1 cellular context compared by ENCODE assay signal in genomic region chr15:74928771-74929198, GRCh38.
TF ChIP-seq lines count a peak whose summit lies in the region.

No MANE protein-coding gene starts in this region.

TF ChIP-seq in HepG2, 621 proteins besides CTCF, POLR2A, EP300 and RAD21 (continues in another document):
- no peak for TF ChIP-seq BRCA1 (CRISPR knock-in tag; IDR thresholded peaks at IDR 0.05)
- no peak for TF ChIP-seq SUZ12 (IDR thresholded peaks at IDR 0.05; ENCODE audit: low read depth, low read length)
- no peak for TF ChIP-seq ATF7 (IDR thresholded peaks at IDR 0.05)
- no peak for TF ChIP-seq ATF7 (CRISPR knock-in tag; IDR thresholded peaks at IDR 0.05)
- TF ChIP-seq GATAD1 (CRISPR knock-in tag; IDR thresholded peaks at IDR 0.05), result no peak
- TF ChIP-seq CEBPB (IDR thresholded peaks at IDR 0.05; ENCODE audit: borderline replicate concordance, low read depth, low read length), result peak; percentile 46; the same call in 1 of the 2 replicates
- TF ChIP-seq ZMYM4 (CRISPR knock-in tag; IDR thresholded peaks at IDR 0.05), result no peak
- no peak for TF ChIP-seq ZNF292 (CRISPR knock-in tag; IDR thresholded peaks at IDR 0.05; ENCODE audit: borderline replicate concordance, low read depth)
- no peak for TF ChIP-seq PATZ1 (CRISPR knock-in tag; IDR thresholded peaks at IDR 0.05)
- peak; percentile 31; the same call in 1 of the 2 replicates for TF ChIP-seq CREM (IDR thresholded peaks at IDR 0.05)
- no peak for TF ChIP-seq CREM (CRISPR knock-in tag; IDR thresholded peaks at IDR 0.05)
- TF ChIP-seq ZNF878 (CRISPR knock-in tag; IDR thresholded peaks at IDR 0.05), result no peak
- TF ChIP-seq YEATS4 (CRISPR knock-in tag; IDR thresholded peaks at IDR 0.05; ENCODE audit: borderline replicate concordance), result no peak
- no peak for TF ChIP-seq ZNF652 (CRISPR knock-in tag; IDR thresholded peaks at IDR 0.05; ENCODE audit: borderline replicate concordance, low read depth)
- TF ChIP-seq YEATS2 (CRISPR knock-in tag; IDR thresholded peaks at IDR 0.05; ENCODE audit: borderline replicate concordance), result no peak
- no peak for TF ChIP-seq ZNF569 (CRISPR knock-in tag; IDR thresholded peaks at IDR 0.05; ENCODE audit: borderline replicate concordance)
- TF ChIP-seq ISX (CRISPR knock-in tag; conservative IDR thresholded peaks at IDR 0.05), result no peak
- no peak for TF ChIP-seq ELF4 (CRISPR knock-in tag; IDR thresholded peaks at IDR 0.05; ENCODE audit: borderline replicate concordance)
- TF ChIP-seq NFIC (IDR thresholded peaks at IDR 0.05; ENCODE audit: low read length), result no peak
- TF ChIP-seq HMGA1 (CRISPR knock-in tag; conservative IDR thresholded peaks at IDR 0.05), result no peak
- TF ChIP-seq HOXA3 (CRISPR knock-in tag; IDR thresholded peaks at IDR 0.05), result 0 out of 2 replicates have a peak, but pooled peaks have one; percentile 24
- TF ChIP-seq ATAD3A (CRISPR knock-in tag; IDR thresholded peaks at IDR 0.05), result no peak
- TF ChIP-seq ZNF234 (CRISPR knock-in tag; conservative IDR thresholded peaks at IDR 0.05), result no peak
- TF ChIP-seq TEAD2 (CRISPR knock-in tag; IDR thresholded peaks at IDR 0.05), result no peak
- TF ChIP-seq ZNF879 (CRISPR knock-in tag; IDR thresholded peaks at IDR 0.05), result no peak
- no peak for TF ChIP-seq ZHX1 (CRISPR knock-in tag; IDR thresholded peaks at IDR 0.05; ENCODE audit: low read depth)
- no peak for TF ChIP-seq RXRA (CRISPR knock-in tag; IDR thresholded peaks at IDR 0.05)
- TF ChIP-seq BRD4 (CRISPR knock-in tag; IDR thresholded peaks at IDR 0.05), result no peak
- TF ChIP-seq HNRNPL (IDR thresholded peaks at IDR 0.05; ENCODE audit: low read depth, low read length), result no peak
- TF ChIP-seq ZNF747 (CRISPR knock-in tag; IDR thresholded peaks at IDR 0.05; ENCODE audit: borderline replicate concordance), result no peak
- TF ChIP-seq SPEN (CRISPR knock-in tag; IDR thresholded peaks at IDR 0.05; ENCODE audit: low read depth), result no peak
- no peak for TF ChIP-seq DZIP1 (CRISPR knock-in tag; IDR thresholded peaks at IDR 0.05)
- no peak for TF ChIP-seq ZNF562 (CRISPR knock-in tag; IDR thresholded peaks at IDR 0.05; ENCODE audit: borderline replicate concordance)
- no peak for TF ChIP-seq ZNF382 (CRISPR knock-in tag; IDR thresholded peaks at IDR 0.05; ENCODE audit: borderline replicate concordance)
- no peak for TF ChIP-seq ELF1 (CRISPR knock-in tag; IDR thresholded peaks at IDR 0.05)
- no peak for TF ChIP-seq ZNF510 (CRISPR knock-in tag; IDR thresholded peaks at IDR 0.05; ENCODE audit: low read depth)
- TF ChIP-seq ZBTB34 (CRISPR knock-in tag; IDR thresholded peaks at IDR 0.05), result no peak
- no peak for TF ChIP-seq KAT8 (CRISPR knock-in tag; IDR thresholded peaks at IDR 0.05)
- TF ChIP-seq PCBP2 (optimal IDR thresholded peaks at IDR 0.05; ENCODE audit: low read depth, low read length, poor library complexity, severe bottlenecking), result no peak
- no peak for TF ChIP-seq FOXK1 (CRISPR knock-in tag; IDR thresholded peaks at IDR 0.05; ENCODE audit: borderline replicate concordance, low read depth)
- TF ChIP-seq STAT5B (CRISPR knock-in tag; IDR thresholded peaks at IDR 0.05), result no peak
- no peak for TF ChIP-seq ZNF350 (CRISPR knock-in tag; IDR thresholded peaks at IDR 0.05; ENCODE audit: borderline replicate concordance, low read depth)
- TF ChIP-seq ARID2 (CRISPR knock-in tag; IDR thresholded peaks at IDR 0.05; ENCODE audit: borderline replicate concordance), result no peak
- TF ChIP-seq ZNF10 (CRISPR knock-in tag; IDR thresholded peaks at IDR 0.05; ENCODE audit: borderline replicate concordance, low read depth), result no peak
- no peak for TF ChIP-seq SIN3B (IDR thresholded peaks at IDR 0.05; ENCODE audit: low read length)
- no peak for TF ChIP-seq HNF1A (IDR thresholded peaks at IDR 0.05; ENCODE audit: low read depth)
- no peak for TF ChIP-seq HNF1A (CRISPR knock-in tag; IDR thresholded peaks at IDR 0.05; ENCODE audit: borderline replicate concordance)
- no peak for TF ChIP-seq ZBTB44 (CRISPR knock-in tag; IDR thresholded peaks at IDR 0.05)
- TF ChIP-seq MYC (CRISPR knock-in tag; IDR thresholded peaks at IDR 0.05; ENCODE audit: borderline replicate concordance), result no peak
- TF ChIP-seq NR2F2 (IDR thresholded peaks at IDR 0.05; ENCODE audit: borderline replicate concordance, low read depth), result no peak
- 0 out of 2 replicates have a peak, but pooled peaks have one; percentile 19 for TF ChIP-seq ZGPAT (CRISPR knock-in tag; IDR thresholded peaks at IDR 0.05)
- no peak for TF ChIP-seq ARID3A (IDR thresholded peaks at IDR 0.05; ENCODE audit: low read depth, low read length)
- TF ChIP-seq PITX1 (CRISPR knock-in tag; IDR thresholded peaks at IDR 0.05), result no peak
